30 cellular contexts compared by ENCODE assay signal in the genomic region with DNA sequence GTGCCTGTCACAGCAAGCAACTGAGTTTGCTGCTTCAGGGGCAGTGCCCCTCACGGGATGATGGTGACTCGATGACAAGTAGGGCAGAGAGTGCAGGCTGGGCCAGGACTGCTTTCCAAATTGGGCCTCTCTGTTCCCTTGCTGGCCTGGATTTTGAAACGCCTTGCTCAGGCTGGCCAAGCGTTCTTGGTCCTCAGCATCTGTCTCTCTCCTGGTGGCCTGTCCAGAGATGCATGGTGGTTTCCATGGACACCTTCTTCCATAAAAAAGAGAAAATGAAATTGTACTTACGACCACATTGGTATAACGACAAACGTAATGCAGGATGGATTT. TPM values are rescaled to one million over a fixed set of nuclear protein-coding genes. Genes with fewer than 3 reads are reported as not detected.
"Had no signal": no experiment of that assay in that cellular context is flagged by ENCODE, and none has a peak within 500 bp of the region (broad histone marks: within the 10 kb centered on the region; RNA-seq: fewer than 3 reads in every experiment).

No MANE protein-coding gene starts in this region.

- ATAC-seq: activated naive CD4-positive, alpha-beta T cell treated with anti-CD3 and anti-CD28 coated beads, Interleukin-2, amount 50 U/mL, for 72 hours; activated naive CD8-positive, alpha-beta T cell treated with anti-CD3 and anti-CD28 coated beads, Interleukin-2, amount 50 U/mL, for 24 hours; activated T-cell treated with anti-CD3 and anti-CD28 coated beads, Interleukin-2, amount 50 U/mL, for 4 hours; body of pancreas; PC-3; SK-N-SH treated with all-trans-retinoic acid at 6 μM for 48 hours had no signal

- H3K27ac ChIP-seq: ascending aorta, body of pancreas, SJSA1, VCaP had no signal

- H3K9me3 ChIP-seq: ascending aorta, body of pancreas, MG63, SJSA1 had no signal

- H3K36me3 ChIP-seq: ascending aorta, MG63, SJSA1 had no signal

- H3K27me3 ChIP-seq: ascending aorta, body of pancreas, MG63, SJSA1 had no signal

- H3K4me3 ChIP-seq: ascending aorta, body of pancreas, MG63, SJSA1 had no signal

- DNase-seq: activated CD4-positive, alpha-beta memory T cell treated with anti-CD3 and anti-CD28 coated beads for 36 hours; activated CD4-positive, alpha-beta T cell treated with anti-CD3 and anti-CD28 coated beads, Interleukin-2, amount 10 ng/mL, durations not matched to agents 7 days and 5 days; activated CD4-positive, CD25-positive, alpha-beta regulatory T cell; activated CD8-positive, alpha-beta memory T cell treated with anti-CD3 and anti-CD28 coated beads for 24 hours; activated effector memory CD4-positive, alpha-beta T cell treated with anti-CD3 and anti-CD28 coated beads, Interleukin-2, amount 50 U/mL, for 16 hours; activated naive CD4-positive, alpha-beta T cell treated with Interleukin-2 at 50 U/mL for 16 hours; activated naive CD8-positive, alpha-beta T cell treated with anti-CD3 and anti-CD28 coated beads, Interleukin-2, amount 50 U/mL, for 24 hours; activated T-cell treated with anti-CD3 and anti-CD28 coated beads, Interleukin-2, amount 50 U/mL, for 4 hours; amniotic stem cell; body of pancreas; central memory CD4-positive, alpha-beta T cell; MG63; MV-4-11; NCI-H1092 treated with DMSO at 0.1 percent for 48 hours; NCI-H1417 treated with DMSO at 0.1 percent for 48 hours; NCI-H1694; NCI-H2029; NCI-H2107; NCI-H510A treated with DMSO at 0.1 percent for 48 hours; NCI-H69; NK-92 treated with Interleukin-12 subunit alpha and Interleukin-12 subunit beta, amount 100 ng/mL, for 24 hours; PC-3; SHP77; T-helper 2 cell had no signal

RNA-seq across cellular contexts. Expression of a gene that starts 19.4 kb away (rescaled TPM):
- total RNA-seq: activated CD4-positive, alpha-beta memory T cell treated with anti-CD3 and anti-CD28 coated beads for 36 hours; activated CD4-positive, alpha-beta T cell treated with anti-CD3 and anti-CD28 coated beads, Interleukin-2, amount 10 ng/mL, durations not matched to agents 7 days and 5 days; activated naive CD4-positive, alpha-beta T cell treated with anti-CD3 and anti-CD28 coated beads, Interleukin-2, amount 50 U/mL, for 72 hours; activated T-cell treated with anti-CD3 and anti-CD28 coated beads, Interleukin-2, amount 50 U/mL, for 4 hours; ascending aorta; body of pancreas; bronchial epithelial cell; PC-3; SJSA1 had no signal

RNA-seq across cellular contexts. Expression of a gene that starts 24.2 kb away (rescaled TPM):
- total RNA-seq: activated CD4-positive, alpha-beta memory T cell treated with anti-CD3 and anti-CD28 coated beads for 36 hours; activated CD4-positive, alpha-beta T cell treated with anti-CD3 and anti-CD28 coated beads, Interleukin-2, amount 10 ng/mL, durations not matched to agents 7 days and 5 days; activated naive CD4-positive, alpha-beta T cell treated with anti-CD3 and anti-CD28 coated beads, Interleukin-2, amount 50 U/mL, for 72 hours; activated T-cell treated with anti-CD3 and anti-CD28 coated beads, Interleukin-2, amount 50 U/mL, for 4 hours; ascending aorta; body of pancreas; bronchial epithelial cell; PC-3; SJSA1 had no signal

RNA-seq across cellular contexts. Expression of a gene that starts 27.1 kb away (rescaled TPM):
- total RNA-seq: activated CD4-positive, alpha-beta memory T cell treated with anti-CD3 and anti-CD28 coated beads for 36 hours; activated CD4-positive, alpha-beta T cell treated with anti-CD3 and anti-CD28 coated beads, Interleukin-2, amount 10 ng/mL, durations not matched to agents 7 days and 5 days; activated naive CD4-positive, alpha-beta T cell treated with anti-CD3 and anti-CD28 coated beads, Interleukin-2, amount 50 U/mL, for 72 hours; activated T-cell treated with anti-CD3 and anti-CD28 coated beads, Interleukin-2, amount 50 U/mL, for 4 hours; ascending aorta; body of pancreas; bronchial epithelial cell; PC-3; SJSA1 had no signal

RNA-seq across cellular contexts. Expression of a gene that starts 31.4 kb away (rescaled TPM):
- total RNA-seq: activated CD4-positive, alpha-beta memory T cell treated with anti-CD3 and anti-CD28 coated beads for 36 hours; activated CD4-positive, alpha-beta T cell treated with anti-CD3 and anti-CD28 coated beads, Interleukin-2, amount 10 ng/mL, durations not matched to agents 7 days and 5 days; activated naive CD4-positive, alpha-beta T cell treated with anti-CD3 and anti-CD28 coated beads, Interleukin-2, amount 50 U/mL, for 72 hours; activated T-cell treated with anti-CD3 and anti-CD28 coated beads, Interleukin-2, amount 50 U/mL, for 4 hours; ascending aorta; body of pancreas; bronchial epithelial cell; PC-3; SJSA1 had no signal
